In the genomic region with DNA sequence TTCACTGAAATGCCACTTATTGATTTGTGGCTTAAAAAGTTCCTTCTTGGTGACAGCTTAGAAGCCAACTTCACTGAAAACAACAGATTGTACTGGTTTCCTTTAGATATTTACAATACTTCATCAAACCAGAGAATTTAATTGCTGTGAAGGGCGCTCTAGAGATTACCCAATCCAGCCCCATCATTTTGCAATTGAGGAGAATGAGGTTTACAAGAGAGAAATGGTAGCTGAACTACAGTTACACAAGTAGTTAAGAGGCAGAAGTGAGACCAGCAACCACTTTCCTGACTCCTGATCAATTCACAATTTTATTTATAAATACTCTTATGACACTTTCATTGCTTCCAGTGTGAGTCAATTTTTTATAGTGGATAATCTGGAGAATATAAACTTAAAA, we compare ENCODE assay signal across 12 cellular contexts.
"Had no signal": no experiment of that assay in that cellular context is flagged by ENCODE, and none has a peak within 500 bp of the region (broad histone marks: within the 10 kb centered on the region; RNA-seq: fewer than 3 reads in every experiment).

No MANE protein-coding gene starts in this region.

- H3K27me3 Mint-ChIP-seq: progenitor cell of endocrine pancreas had no signal

- ATAC-seq: foreskin keratinocyte had no signal

- H3K36me3 Mint-ChIP-seq: activated naive CD4-positive, alpha-beta T cell treated with anti-CD3 and anti-CD28 coated beads, Interleukin-2, amount 50 U/mL, for 24 hours had no signal

- H3K9me3 ChIP-seq: thoracic aorta had no signal

- H3K4me3 ChIP-seq: lung, thoracic aorta had no signal

- H3K27ac ChIP-seq: foreskin keratinocyte, thoracic aorta, WERI-Rb-1 had no signal

- H3K4me1 Mint-ChIP-seq: activated naive CD4-positive, alpha-beta T cell treated with anti-CD3 and anti-CD28 coated beads, Interleukin-2, amount 50 U/mL, for 24 hours had no signal

- DNase-seq: activated CD4-positive, alpha-beta memory T cell treated with anti-CD3 and anti-CD28 coated beads for 36 hours; activated effector memory CD4-positive, alpha-beta T cell treated with Interleukin-2 at 50 U/mL for 16 hours; activated T-cell treated with anti-CD3 and anti-CD28 coated beads, Interleukin-2, amount 50 U/mL, for 24 hours; foreskin keratinocyte; head of caudate nucleus; right cardiac atrium; WERI-Rb-1 had no signal

- H3K27ac Mint-ChIP-seq: activated CD4-positive, alpha-beta memory T cell treated with anti-CD3 and anti-CD28 coated beads for 36 hours; activated naive CD4-positive, alpha-beta T cell treated with anti-CD3 and anti-CD28 coated beads, Interleukin-2, amount 50 U/mL, for 24 hours; activated T-cell treated with anti-CD3 and anti-CD28 coated beads, Interleukin-2, amount 50 U/mL, for 24 hours; mesothelial cell of epicardium; progenitor cell of endocrine pancreas had no signal

- H3K4me1 ChIP-seq: foreskin keratinocyte had no signal

- H3K9me3 Mint-ChIP-seq: activated naive CD4-positive, alpha-beta T cell treated with anti-CD3 and anti-CD28 coated beads, Interleukin-2, amount 50 U/mL, for 24 hours had no signal

- H3K36me3 ChIP-seq: thoracic aorta, WERI-Rb-1 had no signal

- H3K4me3 Mint-ChIP-seq: activated CD4-positive, alpha-beta memory T cell treated with anti-CD3 and anti-CD28 coated beads for 36 hours; activated naive CD4-positive, alpha-beta T cell treated with anti-CD3 and anti-CD28 coated beads, Interleukin-2, amount 50 U/mL, for 24 hours; activated T-cell treated with anti-CD3 and anti-CD28 coated beads, Interleukin-2, amount 50 U/mL, for 24 hours; mesothelial cell of epicardium had no signal
